ENCODE assay signal across 8 cellular contexts in genomic region chr17:18225121-18225561, GRCh38. TPM values are rescaled to one million over a fixed set of nuclear protein-coding genes. Genes with fewer than 3 reads are reported as not detected.
DNase-seq lines count a peak whose midpoint lies in the region; TF ChIP-seq lines count a peak whose summit lies in the region.

No MANE protein-coding gene starts in this region.

- H4K20me1 ChIP-seq in Loucy (ENCODE audit: insufficient read depth, low read length, poor library complexity, severe bottlenecking), result peaks cover 7% of the 10 kb centered on the region

- TF ChIP-seq POLR2A in Raji (IDR thresholded peaks at IDR 0.05; ENCODE audit: insufficient read depth, low read depth, low read length), result peak; percentile 55

- H3F3A ChIP-seq in Loucy (ENCODE audit: low read depth), result no peaks in the 10 kb centered on the region

- DNase-seq in DMS79 (lab: John Stamatoyannopoulos, UW), result peak; percentile 61
- DNase-seq in H4 (ENCODE audit: low spot score), result peak; percentile 87
- DNase-seq in activated T-helper 9 cell treated with anti-CD3 and anti-CD28 coated beads, Interleukin-2, amount 50 U/mL, for 16 hours (ENCODE audit: low read depth), result peak; percentile 95
- peak; percentile 95 for DNase-seq in fibroblast of pulmonary artery (ENCODE audit: low read depth)
- DNase-seq in nephron progenitor cell, result peak; percentile 99
- peak; percentile 88 to 95 (median 92) for DNase-seq in stimulated activated naive CD4-positive, alpha-beta T cell (lab: John Stamatoyannopoulos, UW)

- H3K4me3 ChIP-seq in Loucy (ENCODE audit: low read length, poor library complexity, severe bottlenecking), result peak overlapping the region; percentile 69
- peak overlapping the region; percentile 34 for H3K4me3 ChIP-seq in fibroblast of pulmonary artery (replicated peaks; ENCODE audit: low read depth, low read length)

- no peaks in the 10 kb centered on the region for H3K9me3 Mint-ChIP-seq in nephron progenitor cell

- peaks cover 30% of the 10 kb centered on the region for H3K79me2 ChIP-seq in Loucy (ENCODE audit: insufficient read depth, low read length)

- H2AFZ ChIP-seq in Loucy (ENCODE audit: low read length), result peak overlapping the region; percentile 96

- H3K27me3 ChIP-seq in Loucy (ENCODE audit: insufficient read depth, low read length, poor library complexity, severe bottlenecking), result no peaks in the 10 kb centered on the region

- H3K9me3 ChIP-seq in Loucy (ENCODE audit: insufficient read depth, low read depth, low read length), result no peaks in the 10 kb centered on the region

- no peaks in the 10 kb centered on the region for H3K36me3 Mint-ChIP-seq in nephron progenitor cell (ENCODE audit: low read depth)

- no peaks in the 10 kb centered on the region for H3K36me3 ChIP-seq in Loucy (ENCODE audit: insufficient read depth, low read length)

- H3K4me1 Mint-ChIP-seq in nephron progenitor cell, result peaks cover 56% of the 10 kb centered on the region

- H3K4me1 ChIP-seq in Loucy (ENCODE audit: insufficient read depth, low read length, poor library complexity, severe bottlenecking), result peaks cover 22% of the 10 kb centered on the region

- peak overlapping the region; percentile 61 for H3K9ac ChIP-seq in Loucy (ENCODE audit: low read depth, low read length, poor library complexity, severe bottlenecking)

- no peaks in the 10 kb centered on the region for H3K9me2 ChIP-seq in Loucy (replicated peaks; ENCODE audit: low read depth, low read length)

- peak overlapping the region; percentile 83 for H3K4me2 ChIP-seq in Loucy (ENCODE audit: low read depth, low read length, poor library complexity, severe bottlenecking)

- peaks cover 3% of the 10 kb centered on the region for H3K27me3 Mint-ChIP-seq in nephron progenitor cell (ENCODE audit: low read depth, poor library complexity)

- TF ChIP-seq CTCF in Loucy (conservative IDR thresholded peaks at IDR 0.05; ENCODE audit: low read length), result no peak
- TF ChIP-seq CTCF in fibroblast of pulmonary artery (IDR thresholded peaks at IDR 0.05; ENCODE audit: low read length, missing control alignments), result no peak
- TF ChIP-seq CTCF in nephron progenitor cell (IDR thresholded peaks at IDR 0.05), result no peak

- H3K27ac Mint-ChIP-seq in nephron progenitor cell, result peak overlapping the region; percentile 94

- H3K4me3 Mint-ChIP-seq in nephron progenitor cell, result peak overlapping the region; percentile 77

RNA-seq across cellular contexts. Expression of gene LLGL1, which starts 0.3 kb away (rescaled TPM):
- total RNA-seq in H4 (2014; rRNA removed; shearing (Covaris generic)), result 12.1 and 14.0 TPM in 2 replicates

RNA-seq across cellular contexts. Expression of gene FLII, which starts 33.4 kb away (rescaled TPM):
- total RNA-seq in H4 (2014; rRNA removed; shearing (Covaris generic)), result 128 and 139 TPM in 2 replicates

RNA-seq across cellular contexts. Expression of gene MIEF2, which starts 35.3 kb away (rescaled TPM):
- 4.1 and 5.0 TPM in 2 replicates for total RNA-seq in H4 (2014; rRNA removed; shearing (Covaris generic))

RNA-seq across cellular contexts. Expression of gene ALKBH5, which starts 41.5 kb away (rescaled TPM):
- total RNA-seq in H4 (2014; rRNA removed; shearing (Covaris generic)), result 58.2 and 63.1 TPM in 2 replicates

Comparison
In these comparisons a context has a peak if more than half of its experiments do, and no peak if none do; other contexts are left out.
1. Peak in every context shown above with its lines: DNase-seq and H3K4me3 ChIP-seq.